Comparison of ENCODE assay signal across 12 cellular contexts in genomic region chr3:112974894-112975293, GRCh38. TPM values are rescaled to one million over a fixed set of nuclear protein-coding genes. Genes with fewer than 3 reads are reported as not detected.
A peak's percentile ranks its signal among the peaks of the same experiment; 100 is the strongest.
DNase-seq lines count a peak whose midpoint lies in the region; ATAC-seq, FAIRE-seq and TF ChIP-seq lines count a peak whose summit lies in the region.
"Had no signal": no experiment of that assay in that cellular context is flagged by ENCODE, and none has a peak within 500 bp of the region (broad histone marks: within the 10 kb centered on the region; RNA-seq: fewer than 3 reads in every experiment).

A gene with protein sequence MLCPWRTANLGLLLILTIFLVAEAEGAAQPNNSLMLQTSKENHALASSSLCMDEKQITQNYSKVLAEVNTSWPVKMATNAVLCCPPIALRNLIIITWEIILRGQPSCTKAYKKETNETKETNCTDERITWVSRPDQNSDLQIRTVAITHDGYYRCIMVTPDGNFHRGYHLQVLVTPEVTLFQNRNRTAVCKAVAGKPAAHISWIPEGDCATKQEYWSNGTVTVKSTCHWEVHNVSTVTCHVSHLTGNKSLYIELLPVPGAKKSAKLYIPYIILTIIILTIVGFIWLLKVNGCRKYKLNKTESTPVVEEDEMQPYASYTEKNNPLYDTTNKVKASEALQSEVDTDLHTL (minus strand): TSS chr3:112975103. CDS start chr3:112974857, 246 bp downstream.

- H3K9ac ChIP-seq in liver (ENCODE audit: low read depth in 1 of 2, low read length in 2 of 2) (peak within 1 kb of the TSS in 1 of 2 donors; percentile 49), HepG2 (ENCODE audit: insufficient read depth, low read depth, low read length) (no peak within 1 kb of the TSS), keratinocyte (ENCODE audit: control insufficient read depth, extremely low read depth, insufficient read depth, low read length) (no peak within 1 kb of the TSS)

- TF ChIP-seq RAD21 in liver (IDR thresholded peaks at IDR 0.05) (no peak), HepG2 (CRISPR knock-in tag; IDR thresholded peaks at IDR 0.05) (no peak)

- no peak for ATAC-seq in HepG2
- peak; percentile 48 for ATAC-seq in activated CD8-positive, alpha-beta T cell treated with anti-CD3 and anti-CD28 coated beads, Interleukin-2, amount 10 ng/mL, durations not matched to agents 7 days and 5 days
- ATAC-seq in upper lobe of left lung (ENCODE audit: low FRiP score in 2 of 2) = peak; percentile 26 to 41
- ATAC-seq in GM19035 (IDR thresholded peaks at IDR 0.05; ENCODE audit: unreplicated experiment) = no peak
- no peak for ATAC-seq in GM21529 (IDR thresholded peaks at IDR 0.05; ENCODE audit: unreplicated experiment)
- no peak for ATAC-seq in aorta (ENCODE audit: low FRiP score)

- peaks cover 56% of the 10 kb centered on the region for H3K4me1 Mint-ChIP-seq in activated CD8-positive, alpha-beta T cell treated with anti-CD3 and anti-CD28 coated beads, Interleukin-2, amount 10 ng/mL, durations not matched to agents 7 days and 5 days (ENCODE audit: low read depth)
- H3K4me1 Mint-ChIP-seq: neural crest cell had no signal

- no peaks in the 10 kb centered on the region for H3K9me3 Mint-ChIP-seq in activated CD8-positive, alpha-beta T cell treated with anti-CD3 and anti-CD28 coated beads, Interleukin-2, amount 10 ng/mL, durations not matched to agents 7 days and 5 days (ENCODE audit: insufficient read depth)
- H3K9me3 Mint-ChIP-seq: neural crest cell had no signal

- dilution Hi-C loops in keratinocyte (cut with MboI; ENCODE audit: extremely low pct_ligation_motif_present, low sequenced_read_pairs) = no loop called here

- H2AFZ ChIP-seq in HepG2 (ENCODE audit: low read length) = no peak within 1 kb of the TSS
- H2AFZ ChIP-seq in keratinocyte (ENCODE audit: control insufficient read depth, low read length) = peak within 1 kb of the TSS; percentile 89

- TF ChIP-seq EP300 in HepG2 (IDR thresholded peaks at IDR 0.05; ENCODE audit: low read depth in 2 of 2, low read length in 2 of 2) (no peak), HepG2 (CRISPR knock-in tag; IDR thresholded peaks at IDR 0.05; ENCODE audit: borderline replicate concordance) (no peak), upper lobe of left lung (IDR thresholded peaks at IDR 0.05) (no peak)

- TF ChIP-seq CTCF in liver (IDR thresholded peaks at IDR 0.05; ENCODE audit: low read depth, low read length, missing input control) = no peak
- no peak for TF ChIP-seq CTCF in HepG2 (CRISPR knock-in tag; IDR thresholded peaks at IDR 0.05)
- TF ChIP-seq CTCF in keratinocyte (optimal IDR thresholded peaks at IDR 0.05 in 1 of 3, IDR thresholded peaks at IDR 0.05 in 1 of 3, conservative IDR thresholded peaks at IDR 0.05 in 1 of 3; ENCODE audit: extremely low read depth in 1 of 3, insufficient read depth in 2 of 3, low read length in 3 of 3) = no peak
- no peak for TF ChIP-seq CTCF in upper lobe of left lung (IDR thresholded peaks at IDR 0.05)

- peaks cover 0 to 4% (median 0%) of the 10 kb centered on the region in 4 donors for H3K27me3 ChIP-seq in liver (ENCODE audit: control insufficient read depth in 4 of 4, insufficient read depth in 4 of 4, low read length in 3 of 4)
- H3K27me3 ChIP-seq in HepG2 (ENCODE audit: control insufficient read depth in 1 of 2, insufficient read depth in 2 of 2, low read length in 2 of 2) = peaks cover 0 to 5% of the 10 kb centered on the region in 2 experiments; a peak in 1 of 5 replicates
- no peaks in the 10 kb centered on the region for H3K27me3 ChIP-seq in keratinocyte (ENCODE audit: control insufficient read depth, extremely low read depth, insufficient read depth, low read length)
- no peaks in the 10 kb centered on the region for H3K27me3 ChIP-seq in upper lobe of left lung
- H3K27me3 ChIP-seq in aorta (ENCODE audit: control insufficient read depth in 1 of 2, insufficient read depth in 2 of 2, low read length in 1 of 2) = no peaks in the 10 kb centered on the region
- H3K27me3 ChIP-seq: BE2C had no signal

- TF ChIP-seq POLR2A in HepG2 (IDR thresholded peaks at IDR 0.05; ENCODE audit: insufficient read depth in 1 of 2, low read depth in 2 of 2, low read length in 2 of 2) = no peak
- TF ChIP-seq POLR2A in upper lobe of left lung (IDR thresholded peaks at IDR 0.05) = no peak

- H3K9me3 ChIP-seq in liver (ENCODE audit: control insufficient read depth in 4 of 4, low read length in 3 of 4) (no peaks in the 10 kb centered on the region), HepG2 (ENCODE audit: low read length) (no peaks in the 10 kb centered on the region), keratinocyte (ENCODE audit: control insufficient read depth, low read depth, low read length) (no peaks in the 10 kb centered on the region), upper lobe of left lung (no peaks in the 10 kb centered on the region), aorta (ENCODE audit: control insufficient read depth, low read length) (no peaks in the 10 kb centered on the region)
- H3K9me3 ChIP-seq: BE2C had no signal

- WGBS in liver = 46% methylated on average over 5 of the region's 5 CpGs
- 28% methylated on average over 5 of the region's 5 CpGs for WGBS in HepG2 (ENCODE audit: low lambda C conversion rate)
- WGBS in upper lobe of left lung, 2 donors = 28 to 35% methylated on average over 5 of the region's 5 CpGs
- WGBS in aorta, 2 donors = 59 to 64% methylated on average over 5 of the region's 5 CpGs

- no TSS peak for BruUV-seq in HepG2 (replicated peaks; lab: Mats Ljungman, UMichigan)

- H3K79me2 ChIP-seq in HepG2 (ENCODE audit: insufficient read depth, low read length) = no peaks in the 10 kb centered on the region
- no peaks in the 10 kb centered on the region for H3K79me2 ChIP-seq in keratinocyte (ENCODE audit: control insufficient read depth, insufficient read depth, low read length)

- intact Hi-C loops in HepG2 (cut with micrococcal nuclease; ENCODE audit: unreplicated experiment) = no loop called here
- intact Hi-C loops in aorta (cut with DNase I) = loop anchor here (5.0 kb wide), 2 partner anchors 238 to 393 kb away; no protein-coding TSS in a partner anchor

- H3K4me1 ChIP-seq in liver (ENCODE audit: control insufficient read depth in 4 of 4, insufficient read depth in 4 of 4, low read length in 3 of 4) = no peaks in the 10 kb centered on the region
- H3K4me1 ChIP-seq in HepG2 (ENCODE audit: insufficient read depth, low read length) = peaks cover 5% of the 10 kb centered on the region; the same call in 1 of the 2 replicates
- H3K4me1 ChIP-seq in keratinocyte (ENCODE audit: control insufficient read depth, extremely low read depth, insufficient read depth, low read length) = no peaks in the 10 kb centered on the region
- H3K4me1 ChIP-seq in upper lobe of left lung = peaks cover 0 to 5% (median 0%) of the 10 kb centered on the region in 4 donors
- no peaks in the 10 kb centered on the region for H3K4me1 ChIP-seq in aorta (ENCODE audit: control insufficient read depth in 1 of 2, insufficient read depth in 2 of 2, low read length in 2 of 2)

- no peaks in the 10 kb centered on the region for H3K36me3 Mint-ChIP-seq in activated CD8-positive, alpha-beta T cell treated with anti-CD3 and anti-CD28 coated beads, Interleukin-2, amount 10 ng/mL, durations not matched to agents 7 days and 5 days (ENCODE audit: low read depth)

- POLR2A ChIA-PET in HepG2 (lab: Yijun Ruan, JAX) = no interaction called here
- POLR2A ChIA-PET in activated CD8-positive, alpha-beta T cell treated with anti-CD3 and anti-CD28 coated beads, Interleukin-2, amount 10 ng/mL, durations not matched to agents 7 days and 5 days (lab: Charles Lee) = interaction anchor here (0.9 to 2.6 kb wide), 4 partner anchors 12 to 332 kb away, joined by 3 to 8 read pairs (median 3); partner anchors contain the start of gene GTPBP8

- H3K27me3 Mint-ChIP-seq in activated CD8-positive, alpha-beta T cell treated with anti-CD3 and anti-CD28 coated beads, Interleukin-2, amount 10 ng/mL, durations not matched to agents 7 days and 5 days (ENCODE audit: low read depth) = no peaks in the 10 kb centered on the region

- H4K20me1 ChIP-seq in HepG2 (ENCODE audit: insufficient read depth, low read length) (no peaks in the 10 kb centered on the region), keratinocyte (ENCODE audit: control insufficient read depth, extremely low read depth, insufficient read depth, low read length) (no peaks in the 10 kb centered on the region)

- H3K36me3 ChIP-seq in liver (ENCODE audit: control insufficient read depth in 4 of 4, insufficient read depth in 3 of 4, low read depth in 1 of 4, low read length in 3 of 4) (no peaks in the 10 kb centered on the region), HepG2 (replicated peaks in 1 of 2; ENCODE audit: control insufficient read depth in 1 of 2, insufficient read depth in 2 of 2, low read length in 2 of 2) (no peaks in the 10 kb centered on the region), keratinocyte (ENCODE audit: control insufficient read depth in 2 of 2, extremely low read depth in 1 of 2, insufficient read depth in 2 of 2, low read length in 2 of 2) (no peaks in the 10 kb centered on the region), upper lobe of left lung (no peaks in the 10 kb centered on the region), aorta (ENCODE audit: control insufficient read depth in 1 of 2, insufficient read depth in 2 of 2, low read length in 1 of 2) (no peaks in the 10 kb centered on the region)
- H3K36me3 ChIP-seq: BE2C had no signal

- FAIRE-seq in HepG2 (lab: Jason Lieb, UNC) (no peak), keratinocyte (lab: Jason Lieb, UNC) (peak; percentile 48)

- H3K4me3 ChIP-seq in liver (ENCODE audit: low read depth in 1 of 3, low read length in 3 of 3) (peak within 1 kb of the TSS in 2 of 3 donors; percentile 14 to 22), HepG2 (replicated peaks in 1 of 3; ENCODE audit: insufficient read depth in 1 of 3, low read depth in 2 of 3, low read length in 3 of 3) (no peak within 1 kb of the TSS), keratinocyte (ENCODE audit: control insufficient read depth in 2 of 3, extremely low read depth in 1 of 3, insufficient read depth in 2 of 3, low read depth in 1 of 3, low read length in 3 of 3) (peak within 1 kb of the TSS in 1 of 3 experiments; percentile 14), upper lobe of left lung (peak within 1 kb of the TSS in 2 of 4 donors; percentile 17 to 18), aorta (ENCODE audit: low read length in 2 of 2) (no peak within 1 kb of the TSS)

- in situ Hi-C loops in HepG2 (cut with HindIII; ENCODE audit: extremely low pct_ligation_motif_present, low pct_unique_long_range_greater_than_20kb) = loop anchor here (5.0 kb wide), 2 partner anchors 238 to 333 kb away; partner anchors contain the start of gene CCDC80

- no peak for DNase-seq in HepG2 (ENCODE audit: low spot score)
- peak; percentile 29 for DNase-seq in activated CD8-positive, alpha-beta T cell treated with anti-CD3 and anti-CD28 coated beads, Interleukin-2, amount 10 ng/mL, durations not matched to agents 7 days and 5 days
- DNase-seq in keratinocyte (ENCODE audit: low read depth, low spot score) = no peak
- DNase-seq in upper lobe of left lung = no peak
- no peak for DNase-seq in aorta
- DNase-seq: BE2C, cortex of kidney, SHP77 had no signal

- CTCF ChIA-PET in HepG2 (lab: Yijun Ruan, JAX; ENCODE audit: low intra/inter-chr PET ratio, low total read pairs) = no interaction called here
- CTCF ChIA-PET in activated CD8-positive, alpha-beta T cell treated with anti-CD3 and anti-CD28 coated beads, Interleukin-2, amount 10 ng/mL, durations not matched to agents 7 days and 5 days (lab: Charles Lee) = interaction anchor here (1.0 to 7.1 kb wide), 11 partner anchors 12 to 393 kb away, joined by 3 to 99 read pairs (median 4); partner anchors contain the start of gene GTPBP8

- peak within 1 kb of the TSS; percentile 84 for H3K27ac Mint-ChIP-seq in activated CD8-positive, alpha-beta T cell treated with anti-CD3 and anti-CD28 coated beads, Interleukin-2, amount 10 ng/mL, durations not matched to agents 7 days and 5 days

- peak within 1 kb of the TSS; percentile 79 for H3K4me3 Mint-ChIP-seq in activated CD8-positive, alpha-beta T cell treated with anti-CD3 and anti-CD28 coated beads, Interleukin-2, amount 10 ng/mL, durations not matched to agents 7 days and 5 days
- H3K4me3 Mint-ChIP-seq: neural crest cell had no signal

- no peak within 1 kb of the TSS for H3K4me2 ChIP-seq in HepG2 (ENCODE audit: low read depth, low read length)
- H3K4me2 ChIP-seq in keratinocyte (ENCODE audit: control insufficient read depth, extremely low read depth, insufficient read depth, low read depth, low read length) = peak within 1 kb of the TSS; percentile 51

- peak within 1 kb of the TSS; percentile 28 to 53 for H3K27ac ChIP-seq in liver (ENCODE audit: low read depth in 1 of 2, low read length in 2 of 2)
- no peak within 1 kb of the TSS for H3K27ac ChIP-seq in HepG2 (ENCODE audit: extremely low read length, insufficient read depth, low read length)
- H3K27ac ChIP-seq in keratinocyte (ENCODE audit: control insufficient read depth, insufficient read depth, low read length) = no peak within 1 kb of the TSS
- H3K27ac ChIP-seq in upper lobe of left lung = peak within 1 kb of the TSS in 1 of 4 donors; percentile 54
- H3K27ac ChIP-seq in aorta (ENCODE audit: low read depth in 1 of 2, low read length in 2 of 2) = no peak within 1 kb of the TSS

- no peaks in the 10 kb centered on the region for H3K9me1 ChIP-seq in keratinocyte (ENCODE audit: control insufficient read depth, extremely low read depth, insufficient read depth, low read length)

RNA-seq across cellular contexts. Expression of the gene that starts here (rescaled TPM):
- total RNA-seq in liver = 1 to 10 TPM in 1 of 2 donors, under 1 TPM in 1; 0.84 to 5.4 TPM
- polyA plus RNA-seq in liver = 1 to 10 TPM in 1 of 2 donors, under 1 TPM in 1; 0.40 to 1.2 TPM
- not detected in 2 replicates for total RNA-seq in HepG2 (2016; rRNA removed; fragmentation: Illumina TruSeq; extraction: Trizol)
- not detected in 2 replicates for total RNA-seq in HepG2 (2016; cell fraction: cytosol; rRNA removed; fragmentation: Illumina TruSeq; extraction: Trizol; ENCODE audit: low read depth)
- total RNA-seq in HepG2 (2016; cell fraction: insoluble cytoplasmic fraction; rRNA removed; fragmentation: Illumina TruSeq; extraction: Trizol) = not detected in 2 replicates
- not detected in 2 replicates for total RNA-seq in HepG2 (2016; cell fraction: membrane; rRNA removed; fragmentation: Illumina TruSeq; extraction: Trizol)
- total RNA-seq in HepG2 (2016; cell fraction: nucleus; rRNA removed; fragmentation: Illumina TruSeq; extraction: Trizol) = not detected in 2 replicates
- polyA plus RNA-seq in HepG2 (2011; rRNA removed) = 0.04 and 0.05 TPM in 2 replicates
- not detected in 2 replicates for polyA plus RNA-seq in HepG2 (2011; cell fraction: cytosol; rRNA removed)
- not detected in 2 replicates for polyA plus RNA-seq in HepG2 (2011; cell fraction: nucleus; rRNA removed)
- polyA plus RNA-seq in HepG2 (2012) = not detected in 2 replicates
- polyA plus RNA-seq in HepG2 (2016; cell fraction: cytosol; fragmentation: Illumina TruSeq; extraction: Trizol; ENCODE audit: low read depth) = not detected in 2 replicates
- polyA plus RNA-seq in HepG2 (2016; cell fraction: insoluble cytoplasmic fraction; fragmentation: Illumina TruSeq; extraction: Trizol; ENCODE audit: low read depth) = not detected in 2 replicates
- polyA plus RNA-seq in HepG2 (2016; cell fraction: membrane; fragmentation: Illumina TruSeq; extraction: Trizol; ENCODE audit: low read depth) = not detected in 2 replicates
- polyA plus RNA-seq in HepG2 (2016; cell fraction: nucleus; fragmentation: Illumina TruSeq; extraction: Trizol; ENCODE audit: insufficient read depth, low read depth) = not detected in 2 replicates
- not detected in 2 replicates for polyA minus RNA-seq in HepG2 (2011; rRNA and poly(A)+ RNA removed; ENCODE audit: low replicate concordance)
- polyA minus RNA-seq in HepG2 (2011; cell fraction: cytosol; rRNA and poly(A)+ RNA removed) = not detected in 2 replicates
- polyA minus RNA-seq in HepG2 (2011; cell fraction: nucleus; rRNA and poly(A)+ RNA removed) = not detected in 2 replicates
- 1 to 10 TPM; 6.4 to 7.8 TPM for total RNA-seq in activated CD8-positive, alpha-beta T cell treated with anti-CD3 and anti-CD28 coated beads, Interleukin-2, amount 10 ng/mL, durations not matched to agents 7 days and 5 days
- polyA plus RNA-seq in keratinocyte = 0.97 to 1.9 TPM (median 1.6 TPM) in 3 replicates
- polyA plus RNA-seq in keratinocyte (2011; ENCODE audit: low read depth) = not detected
- 0.61 and 1.1 TPM in 2 replicates for polyA plus RNA-seq in keratinocyte (2011; cell fraction: cytosol; rRNA removed)
- polyA plus RNA-seq in keratinocyte (2011; cell fraction: nucleus; rRNA removed) = 1.5 and 1.6 TPM in 2 replicates
- 0.24 and 0.78 TPM in 2 replicates for polyA plus RNA-seq in keratinocyte (2012; ENCODE audit: low replicate concordance)
- polyA minus RNA-seq in keratinocyte = 1.5 to 2.0 TPM in 2 of 3 replicates, not detected in the other
- polyA minus RNA-seq in keratinocyte (2011; cell fraction: cytosol; rRNA and poly(A)+ RNA removed) = not detected
- 1.2 and 2.9 TPM in 2 replicates for polyA minus RNA-seq in keratinocyte (2011; cell fraction: nucleus; rRNA and poly(A)+ RNA removed)
- 1 to 10 TPM in 3 of 6 donors, under 1 TPM in 2, not detected in 1; under 0.01 to 2.5 (median 1.1) TPM for total RNA-seq in upper lobe of left lung
- total RNA-seq in aorta = 1 to 10 TPM; 3.0 to 6.5 TPM
- polyA plus RNA-seq in aorta = under 1 TPM; 0.18 to 0.50 TPM
- total RNA-seq: neural crest cell had no signal

Comparison
In these comparisons a context has a peak if more than half of its experiments do, and no peak if none do; other contexts are left out.
1. H3K27ac ChIP-seq: peak in liver (2 of 2); none in HepG2 (single experiment), keratinocyte (single experiment) and aorta (0 of 2).
2. H3K4me3 ChIP-seq: peak in liver (2 of 3); none in HepG2 (0 of 3) and aorta (0 of 2).
3. ATAC-seq: peak in activated CD8-positive, alpha-beta T cell treated with anti-CD3 and anti-CD28 coated beads, Interleukin-2, amount 10 ng/mL, durations not matched to agents 7 days and 5 days (single experiment) and upper lobe of left lung (2 of 2); none in HepG2 (single experiment), GM19035 (single experiment), GM21529 (single experiment) and aorta (single experiment).